Comparison of ENCODE assay signal across 26 cellular contexts in the genomic region with DNA sequence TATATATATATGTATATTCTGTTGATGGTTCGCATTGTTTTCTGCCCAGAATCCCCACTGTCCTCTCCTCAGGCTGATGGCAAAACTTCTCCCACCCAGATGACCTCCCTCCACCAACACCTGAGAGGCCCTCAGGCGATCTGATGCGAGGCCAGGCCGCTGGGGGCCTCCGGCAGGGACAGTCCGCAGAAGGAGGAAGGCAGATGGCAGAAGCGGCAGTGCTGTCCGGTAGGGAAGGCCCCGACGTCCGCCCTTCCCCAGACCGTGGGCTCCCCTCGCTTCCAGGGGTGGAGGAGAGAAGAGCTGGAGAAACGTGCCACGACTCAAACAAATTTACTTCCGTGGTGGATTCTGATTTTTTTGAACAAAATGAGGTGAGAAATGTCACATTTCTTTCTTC.
"Had no signal": no experiment of that assay in that cellular context is flagged by ENCODE, and none has a peak within 500 bp of the region (broad histone marks: within the 10 kb centered on the region; RNA-seq: fewer than 3 reads in every experiment).

No MANE protein-coding gene starts in this region.

- H3K4me1 ChIP-seq: psoas muscle had no signal

- DNase-seq: activated CD4-positive, alpha-beta T cell treated with anti-CD3 and anti-CD28 coated beads for 36 hours; activated CD4-positive, alpha-beta T cell treated with anti-CD3 and anti-CD28 coated beads, Interleukin-2, amount 50 U/mL, for 4 hours; activated CD4-positive, CD25-positive, alpha-beta regulatory T cell; activated naive CD8-positive, alpha-beta T cell treated with anti-CD3 and anti-CD28 coated beads, Interleukin-2, amount 50 U/mL, for 24 hours; activated T-cell treated with anti-CD3 and anti-CD28 coated beads, Interleukin-2, amount 50 U/mL, for 4 hours; amygdala; caudate nucleus; effector CD4-positive, alpha-beta T cell; lower lobe of right lung; mesenchymal stem cell; ovary; stimulated activated CD4-positive, alpha-beta T cell treated with anti-CD3 and anti-CD28 coated beads, Interleukin-1b, Interleukin-23, amount 100 ng/mL, for 48 hours; stimulated activated CD4-positive, alpha-beta T cell treated with anti-CD3 and anti-CD28 coated beads, Interleukin-4, amount 100 ng/mL, for 4 hours; stimulated activated CD8-positive, alpha-beta memory T cell treated with anti-CD3 and anti-CD28 coated beads, Interleukin-4, amount 100 ng/mL, for 48 hours; stimulated activated naive CD8-positive, alpha-beta T cell treated with anti-CD3 and anti-CD28 coated beads, Interleukin-15, amount 100 ng/mL, for 72 hours had no signal

- H3K27me3 ChIP-seq: left lung, ovary, right atrium auricular region, upper lobe of left lung had no signal

- H3K4me1 Mint-ChIP-seq: activated naive CD4-positive, alpha-beta T cell treated with anti-CD3 and anti-CD28 coated beads, Interleukin-2, amount 50 U/mL, for 24 hours; activated T-helper 17 cell treated with anti-CD3 and anti-CD28 coated beads, Interleukin-2, amount 50 U/mL, for 72 hours had no signal

- H3K27me3 Mint-ChIP-seq: activated CD4-positive, alpha-beta T cell treated with anti-CD3 and anti-CD28 coated beads for 36 hours; activated naive CD4-positive, alpha-beta T cell treated with anti-CD3 and anti-CD28 coated beads, Interleukin-2, amount 50 U/mL, for 24 hours; activated T-helper 17 cell treated with anti-CD3 and anti-CD28 coated beads, Interleukin-2, amount 50 U/mL, for 72 hours; natural killer cell treated with Interleukin-12 subunit alpha and Interleukin-12 subunit beta and Interleukin-15 and Interleukin-18, amount 100 ng/mL, for 72 hours had no signal

- ATAC-seq: activated CD4-positive, alpha-beta T cell treated with anti-CD3 and anti-CD28 coated beads for 36 hours; activated naive CD8-positive, alpha-beta T cell treated with anti-CD3 and anti-CD28 coated beads, Interleukin-2, amount 50 U/mL, for 24 hours; activated T-cell treated with anti-CD3 and anti-CD28 coated beads, Interleukin-2, amount 50 U/mL, for 4 hours; activated T-helper 17 cell treated with anti-CD3 and anti-CD28 coated beads, Interleukin-2, amount 50 U/mL, for 72 hours; stimulated activated memory B cell treated with anti-CD40 and anti-IgM and Interleukin-4, amounts not matched to agents 10 μg/mL and 1 μg/mL and 100 μg/mL, for 72 hours; stimulated activated naive CD8-positive, alpha-beta T cell treated with anti-CD3 and anti-CD28 coated beads, Interleukin-15, amount 100 ng/mL, for 72 hours had no signal

- H3K9me3 ChIP-seq: lower lobe of right lung, ovary, psoas muscle had no signal

- H3K9me3 Mint-ChIP-seq: natural killer cell treated with Interleukin-12 subunit alpha and Interleukin-12 subunit beta and Interleukin-15 and Interleukin-18, amount 100 ng/mL, for 72 hours; stimulated activated memory B cell treated with anti-CD40 and anti-IgM and Interleukin-4, amounts not matched to agents 10 μg/mL and 1 μg/mL and 100 μg/mL, for 72 hours had no signal

- H3K27ac ChIP-seq: epithelial cell of prostate, left lung, lower lobe of right lung, ovary, psoas muscle, right atrium auricular region had no signal

- H3K27ac Mint-ChIP-seq: activated CD4-positive, alpha-beta T cell treated with anti-CD3 and anti-CD28 coated beads for 36 hours; activated naive CD4-positive, alpha-beta T cell treated with anti-CD3 and anti-CD28 coated beads, Interleukin-2, amount 50 U/mL, for 24 hours; activated naive CD8-positive, alpha-beta T cell treated with anti-CD3 and anti-CD28 coated beads, Interleukin-2, amount 50 U/mL, for 24 hours; activated T-helper 17 cell treated with anti-CD3 and anti-CD28 coated beads, Interleukin-2, amount 50 U/mL, for 72 hours; dendritic cell treated with granulocyte-macrophage colony-stimulating factor and Interleukin-4, amounts not matched to agents 40 ng/mL and 50 ng/mL, for 4 days; natural killer cell treated with Interleukin-12 subunit alpha and Interleukin-12 subunit beta and Interleukin-15 and Interleukin-18, amount 100 ng/mL, for 72 hours; stimulated activated memory B cell treated with anti-CD40 and anti-IgM and Interleukin-4, amounts not matched to agents 10 μg/mL and 1 μg/mL and 100 μg/mL, for 72 hours had no signal

- H3K4me3 ChIP-seq: left lung, lower lobe of right lung, ovary, psoas muscle, right atrium auricular region, smooth muscle cell, upper lobe of left lung had no signal

- H3K4me3 Mint-ChIP-seq: activated CD4-positive, alpha-beta T cell treated with anti-CD3 and anti-CD28 coated beads for 36 hours; activated naive CD4-positive, alpha-beta T cell treated with anti-CD3 and anti-CD28 coated beads, Interleukin-2, amount 50 U/mL, for 24 hours; activated naive CD8-positive, alpha-beta T cell treated with anti-CD3 and anti-CD28 coated beads, Interleukin-2, amount 50 U/mL, for 24 hours; activated T-cell treated with anti-CD3 and anti-CD28 coated beads, Interleukin-2, amount 50 U/mL, for 4 hours; activated T-helper 17 cell treated with anti-CD3 and anti-CD28 coated beads, Interleukin-2, amount 50 U/mL, for 72 hours; dendritic cell treated with granulocyte-macrophage colony-stimulating factor and Interleukin-4, amounts not matched to agents 40 ng/mL and 50 ng/mL, for 4 days; natural killer cell treated with Interleukin-12 subunit alpha and Interleukin-12 subunit beta and Interleukin-15 and Interleukin-18, amount 100 ng/mL, for 72 hours; stimulated activated memory B cell treated with anti-CD40 and anti-IgM and Interleukin-4, amounts not matched to agents 10 μg/mL and 1 μg/mL and 100 μg/mL, for 72 hours; stimulated activated naive CD8-positive, alpha-beta T cell treated with anti-CD3 and anti-CD28 coated beads, Interleukin-15, amount 100 ng/mL, for 72 hours had no signal

- H3K36me3 Mint-ChIP-seq: activated naive CD4-positive, alpha-beta T cell treated with anti-CD3 and anti-CD28 coated beads, Interleukin-2, amount 50 U/mL, for 24 hours; natural killer cell treated with Interleukin-12 subunit alpha and Interleukin-12 subunit beta and Interleukin-15 and Interleukin-18, amount 100 ng/mL, for 72 hours had no signal

- H3K36me3 ChIP-seq: left lung, lower lobe of right lung, ovary, right atrium auricular region, upper lobe of left lung had no signal
